In genomic region chr5:126370796-126371718, GRCh38 we compare ENCODE assay signal across 9 cellular contexts. TPM values are rescaled to one million over a fixed set of nuclear protein-coding genes. Genes with fewer than 3 reads are reported as not detected.
A peak's percentile ranks its signal among the peaks of the same experiment; 100 is the strongest.
DNase-seq lines count a peak whose midpoint lies in the region; ATAC-seq and TF ChIP-seq lines count a peak whose summit lies in the region.
"Had no signal": no experiment of that assay in that cellular context is flagged by ENCODE, and none has a peak within 500 bp of the region (broad histone marks: within the 10 kb centered on the region; RNA-seq: fewer than 3 reads in every experiment).

No MANE protein-coding gene starts in this region.

- 91 to 94% (median 93%) methylated on average over 12 of the region's 12 CpGs for WGBS in heart left ventricle, 4 donors
- 92 to 94% methylated on average over 12 of the region's 12 CpGs for WGBS in heart right ventricle, 2 donors

- H3K36me3 ChIP-seq in heart left ventricle (no peaks in the 10 kb centered on the region), heart right ventricle (no peaks in the 10 kb centered on the region), adipocyte (ENCODE audit: control insufficient read depth, insufficient read depth, low read length, severe bottlenecking) (no peaks in the 10 kb centered on the region), uterus (no peaks in the 10 kb centered on the region), ascending aorta (no peaks in the 10 kb centered on the region)
- H3K36me3 ChIP-seq: ovary had no signal

- H3K27me3 ChIP-seq in heart left ventricle (no peaks in the 10 kb centered on the region), heart right ventricle (no peaks in the 10 kb centered on the region), adipocyte (replicated peaks; ENCODE audit: control insufficient read depth, insufficient read depth, low read length) (no peaks in the 10 kb centered on the region), uterus (no peaks in the 10 kb centered on the region), ascending aorta (no peaks in the 10 kb centered on the region)
- H3K27me3 ChIP-seq: ovary had no signal

- intact Hi-C loops in heart left ventricle (cut with DNase I), result loop anchor here in 5 of 10 donors (5.0 to 10.0 kb wide), 4 partner anchors 46 to 111 kb away; partner anchors contain the start of gene GRAMD2B (in 2 of the 5)
- intact Hi-C loops in heart right ventricle (cut with DNase I), result loop anchor here in 2 of 10 donors (5.0 to 10.0 kb wide), 2 partner anchors 51 to 54 kb away; partner anchors contain the start of gene GRAMD2B (in 2 of the 2)
- intact Hi-C loops in uterus (cut with DNase I; ENCODE audit: low total_unique reads), result no loop called here
- intact Hi-C loops in ascending aorta (cut with DNase I), result no loop called here

- no peak for TF ChIP-seq CTCF in heart left ventricle (IDR thresholded peaks at IDR 0.05)
- TF ChIP-seq CTCF in heart right ventricle (IDR thresholded peaks at IDR 0.05), result no peak
- no peak for TF ChIP-seq CTCF in uterus (IDR thresholded peaks at IDR 0.05)
- no peak for TF ChIP-seq CTCF in ascending aorta (IDR thresholded peaks at IDR 0.05)

- H3K27ac ChIP-seq in heart left ventricle (peak overlapping the region in 1 of 12 donors; percentile 11), heart right ventricle (no peak overlapping the region), uterus (peak overlapping the region; percentile 78 to 80), ascending aorta (no peak overlapping the region)
- H3K27ac ChIP-seq: ovary had no signal

- H3K9ac ChIP-seq in adipocyte (ENCODE audit: low read length), result peak overlapping the region; percentile 3

- ATAC-seq in heart left ventricle (peak in 3 of 4 donors; percentile 7 to 21 (median 18)), heart right ventricle (no peak)

- DNase-seq in heart left ventricle (no peak), heart right ventricle (no peak), adipocyte (ENCODE audit: low read depth) (no peak), kidney glomerular epithelial cell (lab: John Stamatoyannopoulos, UW) (peak; percentile 91), uterus (no peak), ascending aorta (ENCODE audit: low spot score in 2 of 2) (no peak), NCI-H2171 (lab: John Stamatoyannopoulos, UW) (no peak), NOMO-1 (lab: John Stamatoyannopoulos, UW; ENCODE audit: unreplicated experiment in 2 of 2) (no peak)
- DNase-seq: ovary had no signal

- no peak for TF ChIP-seq POLR2A in heart left ventricle (IDR thresholded peaks at IDR 0.05)
- TF ChIP-seq POLR2A in uterus (IDR thresholded peaks at IDR 0.05), result no peak

- H3K4me3 ChIP-seq in heart left ventricle, result no peak overlapping the region
- H3K4me3 ChIP-seq in heart right ventricle, result no peak overlapping the region
- no peak overlapping the region for H3K4me3 ChIP-seq in adipocyte (ENCODE audit: low read length)
- no peak overlapping the region for H3K4me3 ChIP-seq in uterus
- no peak overlapping the region for H3K4me3 ChIP-seq in ascending aorta
- H3K4me3 ChIP-seq: ovary had no signal

- H3K4me1 ChIP-seq in heart left ventricle, result peaks cover 0 to 6% (median 0%) of the 10 kb centered on the region in 12 donors
- peaks cover 0 to 11% (median 0%) of the 10 kb centered on the region in 9 donors for H3K4me1 ChIP-seq in heart right ventricle
- H3K4me1 ChIP-seq in adipocyte (ENCODE audit: control insufficient read depth, insufficient read depth, low read length), result peaks cover 25% of the 10 kb centered on the region
- H3K4me1 ChIP-seq in uterus, result peaks cover 0 to 5% of the 10 kb centered on the region in 2 donors
- peaks cover 3 to 12% of the 10 kb centered on the region in 2 donors for H3K4me1 ChIP-seq in ascending aorta

- H3K9me3 ChIP-seq in heart left ventricle (no peaks in the 10 kb centered on the region), heart right ventricle (no peaks in the 10 kb centered on the region), adipocyte (ENCODE audit: control insufficient read depth, low read length) (no peaks in the 10 kb centered on the region), uterus (no peaks in the 10 kb centered on the region), ascending aorta (no peaks in the 10 kb centered on the region)
- H3K9me3 ChIP-seq: ovary had no signal

RNA-seq across cellular contexts. Expression of gene GRAMD2B, which starts 52.2 kb away (rescaled TPM):
- total RNA-seq in heart left ventricle, result 10 to 100 TPM; 28.2 to 50.4 (median 37.0) TPM
- polyA plus RNA-seq in heart left ventricle, result 10 to 100 TPM in 1 of 2 donors, 1 to 10 TPM in 1; 7.4 to 19.8 TPM
- total RNA-seq in heart right ventricle, result 10 to 100 TPM; 29.1 to 47.3 (median 35.3) TPM
- polyA plus RNA-seq in heart right ventricle, result 10 to 100 TPM; 10.7 to 13.3 TPM
- total RNA-seq in uterus, result 10 to 100 TPM; 34.0 to 91.5 (median 58.8) TPM
- 55.6 TPM for total RNA-seq in ascending aorta

Comparison
In these comparisons a context has a peak if more than half of its experiments do, and no peak if none do; other contexts are left out.
1. ATAC-seq: peak in heart left ventricle (3 of 4); none in heart right ventricle (0 of 8).
2. H3K27ac ChIP-seq: peak in uterus (2 of 2); none in heart right ventricle (0 of 10) and ascending aorta (0 of 2).